1 cellular context compared by ENCODE assay signal in the genomic region with DNA sequence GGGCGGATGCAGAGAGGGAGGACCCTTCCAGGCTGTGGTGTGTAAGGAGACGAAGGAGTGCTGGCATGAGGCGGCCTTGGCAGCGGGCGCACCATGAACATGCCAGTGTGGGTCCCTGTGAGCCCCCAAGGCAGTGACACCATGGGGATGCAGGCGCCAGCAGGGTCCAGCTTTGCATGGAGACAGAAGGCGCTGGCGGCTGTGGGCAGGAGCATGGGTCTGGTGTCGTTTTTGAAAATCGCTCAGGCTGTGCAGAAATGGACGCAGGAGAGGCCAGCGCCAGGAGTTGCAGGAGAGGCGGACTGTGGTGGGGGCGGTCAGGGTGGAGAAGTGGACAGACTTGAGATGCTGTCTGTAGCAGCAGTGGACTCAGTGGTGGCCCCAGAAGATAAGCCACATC.
TF ChIP-seq lines count a peak whose summit lies in the region.

No MANE protein-coding gene starts in this region.

TF ChIP-seq in SK-N-SH treated with all-trans-retinoic acid at 6 μM for 48 hours, 23 proteins besides CTCF, POLR2A, EP300 and RAD21 (continued from another document):
- TF ChIP-seq, protein P1, sequence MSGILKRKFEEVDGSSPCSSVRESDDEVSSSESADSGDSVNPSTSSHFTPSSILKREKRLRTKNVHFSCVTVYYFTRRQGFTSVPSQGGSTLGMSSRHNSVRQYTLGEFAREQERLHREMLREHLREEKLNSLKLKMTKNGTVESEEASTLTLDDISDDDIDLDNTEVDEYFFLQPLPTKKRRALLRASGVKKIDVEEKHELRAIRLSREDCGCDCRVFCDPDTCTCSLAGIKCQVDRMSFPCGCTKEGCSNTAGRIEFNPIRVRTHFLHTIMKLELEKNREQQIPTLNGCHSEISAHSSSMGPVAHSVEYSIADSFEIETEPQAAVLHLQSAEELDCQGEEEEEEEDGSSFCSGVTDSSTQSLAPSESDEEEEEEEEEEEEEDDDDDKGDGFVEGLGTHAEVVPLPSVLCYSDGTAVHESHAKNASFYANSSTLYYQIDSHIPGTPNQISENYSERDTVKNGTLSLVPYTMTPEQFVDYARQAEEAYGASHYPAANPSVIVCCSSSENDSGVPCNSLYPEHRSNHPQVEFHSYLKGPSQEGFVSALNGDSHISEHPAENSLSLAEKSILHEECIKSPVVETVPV (CRISPR knock-in tag; IDR thresholded peaks at IDR 0.05), result no peak
- TF ChIP-seq ARNTL (CRISPR knock-in tag; IDR thresholded peaks at IDR 0.05; ENCODE audit: borderline replicate concordance, low read depth) (no peak), ZC3H10 (CRISPR knock-in tag; IDR thresholded peaks at IDR 0.05) (no peak)
